In the genomic region with DNA sequence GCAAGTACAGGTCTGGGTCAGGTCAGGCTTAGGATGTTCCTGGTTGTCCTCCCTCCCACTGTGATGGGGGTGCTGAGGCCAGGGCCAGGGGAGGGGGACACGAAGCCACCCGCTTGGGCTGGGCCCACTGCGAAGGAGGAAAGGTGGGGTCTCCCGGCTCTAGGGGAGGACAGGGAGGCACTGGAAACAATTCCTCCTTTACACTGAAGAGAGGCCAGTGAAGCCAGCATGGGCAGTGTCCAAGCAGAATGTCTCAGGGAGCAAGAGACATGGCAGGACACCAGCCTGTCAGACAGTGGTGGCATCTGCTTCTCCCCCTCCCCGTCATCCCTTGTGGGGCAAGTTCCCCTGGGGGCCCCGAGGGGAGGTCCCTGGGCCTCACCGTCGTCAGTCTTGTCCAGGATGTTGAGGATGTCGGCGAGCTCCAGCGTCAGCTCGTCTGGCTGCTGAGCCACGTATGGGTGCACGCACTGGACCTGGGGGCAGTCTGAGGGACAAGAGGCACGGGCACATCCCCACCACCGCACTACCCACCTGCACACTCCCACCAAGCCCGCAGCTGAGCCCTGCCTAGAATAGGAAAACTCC, we compare ENCODE assay signal across 18 cellular contexts. TPM values are rescaled to one million over a fixed set of nuclear protein-coding genes. Genes with fewer than 3 reads are reported as not detected.
DNase-seq lines count a peak whose midpoint lies in the region; ATAC-seq and TF ChIP-seq lines count a peak whose summit lies in the region.
"Had no signal": no experiment of that assay in that cellular context is flagged by ENCODE, and none has a peak within 500 bp of the region (broad histone marks: within the 10 kb centered on the region; RNA-seq: fewer than 3 reads in every experiment).

No MANE protein-coding gene starts in this region.

- H3K27me3 ChIP-seq in OCI-LY3 (ENCODE audit: low read depth, low read length) = no peaks in the 10 kb centered on the region

- no peak overlapping the region for H3K4me3 ChIP-seq in OCI-LY3 (ENCODE audit: low read length)
- H3K4me3 ChIP-seq: PC-9 had no signal

- in situ Hi-C loops in KBM-7 (cut with MboI; ENCODE audit: low pct_unique_long_range_greater_than_20kb, low sequenced_read_pairs) = no loop called here

- ATAC-seq in activated CD8-positive, alpha-beta T cell treated with anti-CD3 and anti-CD28 coated beads, Interleukin-2, amount 10 ng/mL, durations not matched to agents 7 days and 5 days = no peak
- ATAC-seq in GM19455 (IDR thresholded peaks at IDR 0.05; ENCODE audit: unreplicated experiment) = no peak
- no peak for ATAC-seq in GM18502 (IDR thresholded peaks at IDR 0.05; ENCODE audit: poor library complexity, unreplicated experiment)
- ATAC-seq: HCT116 had no signal

- no peak overlapping the region for H2AFZ ChIP-seq in OCI-LY3 (ENCODE audit: low read depth, low read length)
- H2AFZ ChIP-seq: PC-9 had no signal

- H3K79me2 ChIP-seq in OCI-LY3 (ENCODE audit: low read length) = no peaks in the 10 kb centered on the region

- CTCF ChIA-PET in activated CD8-positive, alpha-beta T cell treated with anti-CD3 and anti-CD28 coated beads, Interleukin-2, amount 10 ng/mL, durations not matched to agents 7 days and 5 days (lab: Charles Lee) = no interaction called here

- H3K36me3 Mint-ChIP-seq in activated CD8-positive, alpha-beta T cell treated with anti-CD3 and anti-CD28 coated beads, Interleukin-2, amount 10 ng/mL, durations not matched to agents 7 days and 5 days (ENCODE audit: low read depth) = no peaks in the 10 kb centered on the region
- H3K36me3 Mint-ChIP-seq: CD4-positive, CD25-positive, alpha-beta regulatory T cell had no signal

- H3K27ac Mint-ChIP-seq in activated CD8-positive, alpha-beta T cell treated with anti-CD3 and anti-CD28 coated beads, Interleukin-2, amount 10 ng/mL, durations not matched to agents 7 days and 5 days = no peak overlapping the region
- H3K27ac Mint-ChIP-seq: CD4-positive, CD25-positive, alpha-beta regulatory T cell had no signal

- no peaks in the 10 kb centered on the region for H4K20me1 ChIP-seq in OCI-LY3 (ENCODE audit: insufficient read depth, low read length)

- DNase-seq in 8988T (peak; percentile 8), left kidney (ENCODE audit: low read depth, low spot score) (peak; percentile 39), posterior vena cava (ENCODE audit: low spot score) (peak; percentile 68), KBM-7 (no peak)
- DNase-seq in activated CD8-positive, alpha-beta T cell treated with anti-CD3 and anti-CD28 coated beads, Interleukin-2, amount 10 ng/mL, durations not matched to agents 7 days and 5 days = no peak
- DNase-seq: AML-193; CD4-positive, CD25-positive, alpha-beta regulatory T cell; EL; KG1; NCI-H1417 treated with DMSO at 0.1 percent for 48 hours; NCI-H2029; NCI-H2171; NCI-H748 treated with DMSO at 0.1 percent for 48 hours; PC-9 had no signal

- TF ChIP-seq CTCF in OCI-LY3 (IDR thresholded peaks at IDR 0.05; ENCODE audit: low read depth, low read length) = no peak

- H3K4me2 ChIP-seq in OCI-LY3 (ENCODE audit: low read length) = 0 out of 2 replicates have a peak overlapping the region, but pooled peaks have one; percentile 7
- H3K4me2 ChIP-seq: PC-9 had no signal

- no peaks in the 10 kb centered on the region for H3K36me3 ChIP-seq in OCI-LY3 (replicated peaks; ENCODE audit: low read depth, low read length)

- intact Hi-C loops in posterior vena cava (cut with DNase I) = no loop called here

- peaks cover 4% of the 10 kb centered on the region for H3K27me3 Mint-ChIP-seq in activated CD8-positive, alpha-beta T cell treated with anti-CD3 and anti-CD28 coated beads, Interleukin-2, amount 10 ng/mL, durations not matched to agents 7 days and 5 days (ENCODE audit: low read depth)

- no peaks in the 10 kb centered on the region for H3K9me3 Mint-ChIP-seq in activated CD8-positive, alpha-beta T cell treated with anti-CD3 and anti-CD28 coated beads, Interleukin-2, amount 10 ng/mL, durations not matched to agents 7 days and 5 days (ENCODE audit: insufficient read depth)
- H3K9me3 Mint-ChIP-seq: CD4-positive, CD25-positive, alpha-beta regulatory T cell had no signal

- H3K4me3 Mint-ChIP-seq in activated CD8-positive, alpha-beta T cell treated with anti-CD3 and anti-CD28 coated beads, Interleukin-2, amount 10 ng/mL, durations not matched to agents 7 days and 5 days = no peak overlapping the region
- H3K4me3 Mint-ChIP-seq: CD4-positive, CD25-positive, alpha-beta regulatory T cell had no signal

- no peaks in the 10 kb centered on the region for H3K9me3 ChIP-seq in OCI-LY3 (ENCODE audit: insufficient read depth, low read length)

- no peaks in the 10 kb centered on the region for H3K4me1 Mint-ChIP-seq in activated CD8-positive, alpha-beta T cell treated with anti-CD3 and anti-CD28 coated beads, Interleukin-2, amount 10 ng/mL, durations not matched to agents 7 days and 5 days (ENCODE audit: low read depth)
- H3K4me1 Mint-ChIP-seq: CD4-positive, CD25-positive, alpha-beta regulatory T cell had no signal

- no peak overlapping the region for H3K9ac ChIP-seq in OCI-LY3 (ENCODE audit: low read length)

- H3K27ac ChIP-seq in OCI-LY3 (ENCODE audit: low read length) = no peak overlapping the region
- H3K27ac ChIP-seq: PC-9 had no signal

- peaks cover 16% of the 10 kb centered on the region for H3K4me1 ChIP-seq in OCI-LY3 (ENCODE audit: low read length)

- POLR2A ChIA-PET in activated CD8-positive, alpha-beta T cell treated with anti-CD3 and anti-CD28 coated beads, Interleukin-2, amount 10 ng/mL, durations not matched to agents 7 days and 5 days (lab: Charles Lee) = no interaction called here

RNA-seq across cellular contexts. Expression of gene SNORC, which starts 10.8 kb away (rescaled TPM):
- total RNA-seq in posterior vena cava = under 1 TPM; 0.79 to 1.00 TPM
- 1 to 10 TPM in 1 of 2 experiments, under 1 TPM in 1; 0.99 to 2.2 TPM for total RNA-seq in activated CD8-positive, alpha-beta T cell treated with anti-CD3 and anti-CD28 coated beads, Interleukin-2, amount 10 ng/mL, durations not matched to agents 7 days and 5 days

Comparison
In these comparisons a context has a peak if more than half of its experiments do, and no peak if none do; other contexts are left out.
1. DNase-seq: peak in 8988T (single experiment), left kidney (single experiment) and posterior vena cava (single experiment); none in activated CD8-positive, alpha-beta T cell treated with anti-CD3 and anti-CD28 coated beads, Interleukin-2, amount 10 ng/mL, durations not matched to agents 7 days and 5 days (single experiment) and KBM-7 (single experiment).